22 cellular contexts compared by ENCODE assay signal in genomic region chr20:23166563-23166962, GRCh38.
"Had no signal": no experiment of that assay in that cellular context is flagged by ENCODE, and none has a peak within 500 bp of the region (broad histone marks: within the 10 kb centered on the region; RNA-seq: fewer than 3 reads in every experiment).

No MANE protein-coding gene starts in this region.

- H3K4me1 Mint-ChIP-seq: central memory CD8-positive, alpha-beta T cell; memory B cell; natural killer cell; neural crest cell had no signal

- H3K27ac Mint-ChIP-seq: effector memory CD8-positive, alpha-beta T cell; memory B cell; mesothelial cell of epicardium; natural killer cell; progenitor cell of endocrine pancreas had no signal

- H3K9me3 Mint-ChIP-seq: central memory CD8-positive, alpha-beta T cell; effector memory CD8-positive, alpha-beta T cell; mesothelial cell of epicardium; natural killer cell; neural crest cell had no signal

- H3K4me3 Mint-ChIP-seq: central memory CD8-positive, alpha-beta T cell; effector memory CD8-positive, alpha-beta T cell; memory B cell; mesothelial cell of epicardium; natural killer cell; neural crest cell had no signal

- H3K36me3 Mint-ChIP-seq: memory B cell, mesothelial cell of epicardium, natural killer cell had no signal

- ATAC-seq: effector memory CD8-positive, alpha-beta T cell; left lobe of liver; lower lobe of right lung; natural killer cell; pancreas; sciatic nerve had no signal

- DNase-seq: effector memory CD8-positive, alpha-beta T cell; foreskin melanocyte; kidney glomerular epithelial cell; lower lobe of right lung; natural killer cell; nucleus accumbens; pancreas; spleen; stimulated activated CD4-positive, alpha-beta T cell treated with anti-CD3 and anti-CD28 coated beads, Interleukin-15, amount 100 ng/mL, for 24 hours; stimulated activated CD4-positive, alpha-beta T cell treated with anti-CD3 and anti-CD28 coated beads, Interleukin-2, amount 100 ng/mL, for 24 hours; stimulated activated CD4-positive, alpha-beta T cell treated with anti-CD3 and anti-CD28 coated beads, Interleukin-4, amount 100 ng/mL, for 4 hours; stimulated activated naive CD4-positive, alpha-beta T cell; stomach; substantia nigra; transverse colon had no signal
